19 cellular contexts compared by ENCODE assay signal in the genomic region with DNA sequence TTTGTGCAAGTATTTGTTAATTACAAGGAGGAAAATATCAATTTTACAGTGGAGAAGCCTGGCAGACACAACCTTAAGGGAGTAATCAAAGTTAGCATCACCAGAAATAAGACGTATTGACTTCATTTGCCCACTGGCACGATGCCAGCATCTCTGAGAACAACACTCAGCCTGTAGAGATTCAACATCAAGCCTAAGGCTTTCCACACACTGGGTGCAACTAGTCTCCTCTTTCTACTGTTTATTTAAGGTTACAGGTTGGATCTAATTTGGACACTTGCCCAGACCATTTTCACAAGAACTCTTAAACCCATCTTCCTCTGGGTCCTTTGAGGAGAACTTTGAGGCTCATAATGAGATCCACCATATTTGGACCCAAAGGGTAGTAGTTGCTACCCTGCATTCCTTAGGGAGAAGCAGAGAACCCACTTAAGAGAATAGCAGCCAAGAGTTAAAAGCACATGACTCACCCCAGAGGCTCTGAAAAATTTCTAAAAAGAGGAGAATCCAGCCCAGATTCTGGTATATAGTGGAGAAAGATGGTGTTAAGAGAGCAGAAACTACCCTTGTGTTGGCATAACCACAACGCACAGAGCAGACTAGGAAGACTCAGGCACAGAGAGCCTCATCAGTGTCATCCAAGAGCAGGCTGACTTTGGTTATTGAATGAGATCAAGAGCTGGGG.
DNase-seq lines count a peak whose midpoint lies in the region; ATAC-seq and TF ChIP-seq lines count a peak whose summit lies in the region.
"Had no signal": no experiment of that assay in that cellular context is flagged by ENCODE, and none has a peak within 500 bp of the region (broad histone marks: within the 10 kb centered on the region; RNA-seq: fewer than 3 reads in every experiment).

No MANE protein-coding gene starts in this region.

- no peak overlapping the region for H2BK5ac ChIP-seq in mesendoderm (ENCODE audit: low read length)

- no peak overlapping the region for H2BK120ac ChIP-seq in mesendoderm (ENCODE audit: low read depth, low read length)

- no peak overlapping the region for H3K23ac ChIP-seq in mesendoderm (ENCODE audit: low read length)

- H3K36me3 ChIP-seq in mesendoderm (ENCODE audit: control insufficient read depth, insufficient read depth, low read length) = no peaks in the 10 kb centered on the region
- H3K36me3 ChIP-seq: WERI-Rb-1 had no signal

- ATAC-seq in HG03039 (IDR thresholded peaks at IDR 0.05; ENCODE audit: unreplicated experiment) = no peak
- ATAC-seq: GM23338; stimulated activated naive CD8-positive, alpha-beta T cell treated with anti-CD3 and anti-CD28 coated beads, Interleukin-15, Interleukin-2, amounts not matched to agents 100 U/mL and 50 U/mL, for 24 hours; T-cell had no signal

- H4K8ac ChIP-seq in mesendoderm (ENCODE audit: low read depth, low read length) = no peak overlapping the region

- no peaks in the 10 kb centered on the region for H3K79me2 ChIP-seq in mesendoderm (ENCODE audit: control insufficient read depth, insufficient read depth, low read length)

- H2AK5ac ChIP-seq in mesendoderm (ENCODE audit: low read length) = no peak overlapping the region

- no peaks in the 10 kb centered on the region for H3K27me3 ChIP-seq in mesendoderm (ENCODE audit: insufficient read depth, low read length, poor library complexity)

- no peaks in the 10 kb centered on the region for H3K79me1 ChIP-seq in mesendoderm (ENCODE audit: low read length)

- DNase-seq in DMS153 (lab: John Stamatoyannopoulos, UW) (peak; percentile 3), DMS153 treated with DMSO at 0.1 percent for 48 hours (lab: John Stamatoyannopoulos, UW; ENCODE audit: unreplicated experiment) (no peak), EH (ENCODE audit: low read depth) (peak; percentile 42), RPMI7951 (ENCODE audit: low read depth) (peak; percentile 26), fibroblast of pulmonary artery (ENCODE audit: low read depth) (peak; percentile 36), mesendoderm (no peak), HPDE6-E6E7 (ENCODE audit: extremely low spot score) (no peak)
- DNase-seq: 8988T; GDM1; head of caudate nucleus; Karpas-422; NCI-H1436; NCI-H526 treated with DMSO at 0.1 percent for 48 hours; stimulated activated naive CD8-positive, alpha-beta T cell treated with anti-CD3 and anti-CD28 coated beads, Interleukin-15, Interleukin-2, amounts not matched to agents 100 U/mL and 50 U/mL, for 24 hours; T-cell; WERI-Rb-1 had no signal

- no peak overlapping the region for H3K4me2 ChIP-seq in mesendoderm (ENCODE audit: low read length)
- H3K4me2 ChIP-seq: GM23338 had no signal

- no peak overlapping the region for H3K27ac ChIP-seq in mesendoderm (ENCODE audit: low read depth, low read length)
- H3K27ac ChIP-seq: RWPE1, WERI-Rb-1 had no signal

- H3K18ac ChIP-seq in mesendoderm (ENCODE audit: low read length) = no peak overlapping the region

- no peak for TF ChIP-seq CTCF in fibroblast of pulmonary artery (IDR thresholded peaks at IDR 0.05; ENCODE audit: low read length, missing control alignments)

- peaks cover under 1% of the 10 kb centered on the region for H3K4me1 ChIP-seq in mesendoderm (ENCODE audit: control insufficient read depth, low read depth, low read length)

- H4K5ac ChIP-seq in mesendoderm (ENCODE audit: low read length) = no peak overlapping the region

- no peak overlapping the region for H3K9ac ChIP-seq in mesendoderm (ENCODE audit: low read length)

- H3K4me3 ChIP-seq in fibroblast of pulmonary artery (replicated peaks; ENCODE audit: low read depth, low read length) (no peak overlapping the region), mesendoderm (ENCODE audit: low read length) (no peak overlapping the region)
- H3K4me3 ChIP-seq: GM23338 had no signal

- no peak overlapping the region for H3K4ac ChIP-seq in mesendoderm (ENCODE audit: low read depth, low read length)

- no peak overlapping the region for H2BK15ac ChIP-seq in mesendoderm (replicated peaks; ENCODE audit: low read depth)

- H3K56ac ChIP-seq in mesendoderm (ENCODE audit: low read length) = no peak overlapping the region

- no CpG with 5 or more reads among the region's 3 CpGs for WGBS in mesendoderm (ENCODE audit: extremely low coverage, insufficient coverage, low lambda C conversion rate)

Comparison
In these comparisons a context has a peak if more than half of its experiments do, and no peak if none do; other contexts are left out.
1. DNase-seq: peak in DMS153 (single experiment), EH (single experiment), RPMI7951 (single experiment) and fibroblast of pulmonary artery (single experiment); none in DMS153 treated with DMSO at 0.1 percent for 48 hours (single experiment), mesendoderm (single experiment) and HPDE6-E6E7 (single experiment).